In the genomic region with DNA sequence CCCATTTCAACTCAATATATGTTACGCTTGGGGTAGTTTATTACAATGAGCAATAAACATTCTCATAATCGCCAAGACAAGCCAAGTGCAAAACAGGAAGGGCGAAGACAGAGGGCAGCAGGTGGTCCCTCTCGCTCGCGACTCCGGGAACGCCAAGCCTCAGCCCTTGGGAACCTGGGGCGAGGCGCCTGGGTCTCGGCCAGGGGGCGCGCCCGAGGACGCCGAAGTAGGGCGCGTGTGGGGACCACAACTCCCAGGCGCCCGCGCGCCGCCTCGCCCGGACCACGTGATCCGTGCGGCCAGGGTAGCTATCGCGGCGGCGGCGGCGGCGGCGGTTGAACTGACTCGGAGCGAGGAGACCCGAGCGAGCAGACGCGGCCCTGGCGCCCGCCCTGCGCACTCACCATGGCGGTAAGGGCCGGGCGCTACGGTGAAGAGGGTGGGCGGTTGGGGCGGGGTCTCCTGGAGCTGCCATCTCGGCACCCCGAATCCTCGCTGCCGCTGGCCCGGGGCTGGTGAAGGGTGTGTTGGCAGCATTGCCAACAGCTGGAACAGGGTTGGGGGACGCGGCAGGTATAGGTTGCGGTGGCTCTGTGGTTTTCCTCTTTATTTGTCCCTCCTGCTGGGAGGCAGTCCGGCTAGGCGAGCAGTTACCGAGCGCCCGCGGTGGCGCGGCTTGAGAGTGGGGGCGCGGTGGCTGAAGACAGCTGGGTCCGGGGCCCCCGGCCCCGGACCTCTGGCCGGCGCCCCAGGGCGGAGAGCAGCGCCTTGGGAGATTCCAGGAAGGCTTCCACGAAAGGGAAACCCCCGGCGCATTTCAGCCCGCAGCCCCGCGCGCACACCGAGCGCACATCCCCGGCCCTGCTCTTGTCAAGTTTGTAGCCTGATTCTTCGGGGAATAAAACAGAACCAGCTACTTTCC, we compare ENCODE assay signal across 8 cellular contexts. TPM values are rescaled to one million over a fixed set of nuclear protein-coding genes. Genes with fewer than 3 reads are reported as not detected.
DNase-seq lines count a peak whose midpoint lies in the region; ATAC-seq and TF ChIP-seq lines count a peak whose summit lies in the region.

A gene with protein sequence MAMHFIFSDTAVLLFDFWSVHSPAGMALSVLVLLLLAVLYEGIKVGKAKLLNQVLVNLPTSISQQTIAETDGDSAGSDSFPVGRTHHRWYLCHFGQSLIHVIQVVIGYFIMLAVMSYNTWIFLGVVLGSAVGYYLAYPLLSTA (plus strand): TSS at position 338 of the 922 bp plus-strand sequence. CDS start 68 bp downstream, at position 406.

- H3K79me2 ChIP-seq in OCI-LY1 (ENCODE audit: insufficient read depth, low read length) = no peaks in the 10 kb centered on the region

- H3K27me3 ChIP-seq in OCI-LY1 (ENCODE audit: insufficient read depth, low read length) (no peaks in the 10 kb centered on the region), mucosa of rectum (ENCODE audit: control insufficient read depth in 2 of 2, insufficient read depth in 2 of 2, low read length in 2 of 2) (no peaks in the 10 kb centered on the region)

- in situ Hi-C loops in Caki2 (cut with HindIII; ENCODE audit: low pct_unique_long_range_greater_than_20kb, low sequenced_read_pairs) = no loop called here

- no peak for TF ChIP-seq POLR2A in erythroblast (IDR thresholded peaks at IDR 0.05; ENCODE audit: low read length)

- H3K36me3 ChIP-seq in OCI-LY1 (ENCODE audit: insufficient read depth, low read length) (no peaks in the 10 kb centered on the region), mucosa of rectum (ENCODE audit: control insufficient read depth in 2 of 2, insufficient read depth in 2 of 2, low read length in 2 of 2) (no peaks in the 10 kb centered on the region)

- H3K4me2 ChIP-seq in OCI-LY1 (ENCODE audit: low read length) = peak within 1 kb of the TSS; percentile 66

- peak; percentile 95 for ATAC-seq in GM21367 (IDR thresholded peaks at IDR 0.05; ENCODE audit: unreplicated experiment)

- no peaks in the 10 kb centered on the region for H4K20me1 ChIP-seq in OCI-LY1 (ENCODE audit: insufficient read depth, low read length)

- peak; percentile 51; the same call in 1 of the 2 replicates for TF ChIP-seq CTCF in OCI-LY1 (IDR thresholded peaks at IDR 0.05; ENCODE audit: low read length)

- DNase-seq in Caki2 (ENCODE audit: low read depth) (peak; percentile 73), HUDEP-2 (lab: John Stamatoyannopoulos, UW; ENCODE audit: unreplicated experiment in 76 of 76) (peak in 69 of 76 experiments; percentile 12 to 82 (median 59)), activated T-cell treated with anti-CD3 and anti-CD28 coated beads for 48 hours (ENCODE audit: low read depth) (peak; percentile 90), erythroblast (lab: John Stamatoyannopoulos, UW) (peak; percentile 83 to 88)
- peak; percentile 54 to 73 for DNase-seq in stimulated activated CD8-positive, alpha-beta memory T cell treated with anti-CD3 and anti-CD28 coated beads, Interleukin-4, amount 100 ng/mL, for 4 hours (ENCODE audit: low read depth in 2 of 2, low spot score in 1 of 2)

- H2AFZ ChIP-seq in OCI-LY1 (ENCODE audit: low read length) = 0 out of 2 replicates have a peak within 1 kb of the TSS, but pooled peaks have one; percentile 23

- H3K4me3 ChIP-seq in OCI-LY1 (ENCODE audit: low read depth, low read length, poor library complexity, severe bottlenecking) (peak within 1 kb of the TSS; percentile 72), mucosa of rectum (ENCODE audit: low read length in 2 of 2) (peak within 1 kb of the TSS; percentile 74 to 81)

- no peaks in the 10 kb centered on the region for H3F3A ChIP-seq in OCI-LY1 (ENCODE audit: insufficient read depth, low read length)

- H3K9me2 ChIP-seq in OCI-LY1 (ENCODE audit: low read depth, low read length) = no peaks in the 10 kb centered on the region

- H3K9me3 ChIP-seq in OCI-LY1 (ENCODE audit: low read length) (no peaks in the 10 kb centered on the region), mucosa of rectum (ENCODE audit: control insufficient read depth in 2 of 2, low read length in 2 of 2) (no peaks in the 10 kb centered on the region)

- no peak within 1 kb of the TSS for H3K27ac ChIP-seq in OCI-LY1 (ENCODE audit: low read depth, low read length, poor library complexity, severe bottlenecking)
- peak within 1 kb of the TSS; percentile 74 to 75 for H3K27ac ChIP-seq in mucosa of rectum (ENCODE audit: low read depth in 2 of 2, low read length in 2 of 2)

- H3K9ac ChIP-seq in OCI-LY1 (ENCODE audit: low read length) = peak within 1 kb of the TSS; percentile 64
- H3K9ac ChIP-seq in mucosa of rectum (ENCODE audit: low read depth in 1 of 2, low read length in 2 of 2) = peak within 1 kb of the TSS; percentile 49 to 80

- H3K4me1 ChIP-seq in OCI-LY1 (ENCODE audit: insufficient read depth, low read length, severe bottlenecking) (peaks cover 8% of the 10 kb centered on the region), mucosa of rectum (ENCODE audit: control insufficient read depth in 2 of 2, insufficient read depth in 2 of 2, low read length in 2 of 2) (peaks cover 7 to 11% of the 10 kb centered on the region in 2 donors)

RNA-seq across cellular contexts. Expression of the gene that starts here (rescaled TPM):
- total RNA-seq in Caki2 (2014; rRNA removed; shearing (Covaris generic); ENCODE audit: low replicate concordance) = 1.4 and 4.7 TPM in 2 replicates
